22 cellular contexts compared by ENCODE assay signal in the genomic region with DNA sequence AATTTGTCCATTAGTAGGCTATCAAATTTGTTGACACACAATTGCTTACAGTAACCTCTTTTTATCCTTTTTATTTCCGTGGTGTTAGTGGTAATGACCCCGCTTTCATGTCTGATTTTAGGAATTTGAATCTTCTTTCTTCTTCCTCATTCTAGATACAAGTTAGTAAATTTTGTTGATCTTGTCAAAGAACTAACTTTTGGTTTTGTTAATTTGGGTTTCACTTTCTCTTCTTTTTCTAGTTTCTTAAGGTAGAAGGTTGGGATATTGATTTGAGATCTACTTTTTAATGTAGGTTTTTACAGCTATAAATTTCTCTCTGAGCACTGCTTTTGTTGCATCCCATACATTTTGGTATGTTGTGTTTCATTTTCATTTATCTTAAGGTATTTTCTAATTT. TPM values are rescaled to one million over a fixed set of nuclear protein-coding genes. Genes with fewer than 3 reads are reported as not detected.
DNase-seq lines count a peak whose midpoint lies in the region; ATAC-seq and TF ChIP-seq lines count a peak whose summit lies in the region.
"Had no signal": no experiment of that assay in that cellular context is flagged by ENCODE, and none has a peak within 500 bp of the region (broad histone marks: within the 10 kb centered on the region; RNA-seq: fewer than 3 reads in every experiment).

No MANE protein-coding gene starts in this region.

- no peaks in the 10 kb centered on the region for H3K36me3 Mint-ChIP-seq in activated CD4-positive, alpha-beta T cell treated with anti-CD3 and anti-CD28 coated beads, Interleukin-2, amount 10 ng/mL, durations not matched to agents 24 days and 14 days (ENCODE audit: low read depth)
- H3K36me3 Mint-ChIP-seq in HFFc6 (ENCODE audit: low read depth) (peaks cover 23% of the 10 kb centered on the region), natural killer cell (no peaks in the 10 kb centered on the region)
- peaks cover 2% of the 10 kb centered on the region for H3K36me3 Mint-ChIP-seq in activated T-helper 1 cell treated with anti-CD3 and anti-CD28 coated beads, Interleukin-12 subunit alpha, Interleukin-12 subunit beta, Interleukin-2, Interleukin-4 antibody, amounts not matched to agents 30 ng/mL and 10 ng/mL and 1 ng/mL, durations not matched to agents 14 hours and 24 hours and 36 hours (ENCODE audit: low read depth)

- no peaks in the 10 kb centered on the region for H3K4me1 ChIP-seq in PC-3 (ENCODE audit: insufficient read depth, low read length)
- no peaks in the 10 kb centered on the region for H3K4me1 ChIP-seq in SK-N-SH (ENCODE audit: control insufficient read depth in 1 of 2, insufficient read depth in 2 of 2, low read depth in 1 of 2, low read length in 1 of 2)

- no peaks in the 10 kb centered on the region for H3K36me3 ChIP-seq in PC-3 (ENCODE audit: low read depth, low read length)
- no peaks in the 10 kb centered on the region for H3K36me3 ChIP-seq in SK-N-SH (replicated peaks in 1 of 2; ENCODE audit: control insufficient read depth in 1 of 2, insufficient read depth in 2 of 2, low read length in 1 of 2)

- no peaks in the 10 kb centered on the region for H3K27me3 Mint-ChIP-seq in activated CD4-positive, alpha-beta T cell treated with anti-CD3 and anti-CD28 coated beads, Interleukin-2, amount 10 ng/mL, durations not matched to agents 24 days and 14 days
- no peaks in the 10 kb centered on the region; the same call in 1 of the 2 replicates for H3K27me3 Mint-ChIP-seq in HFFc6 (ENCODE audit: insufficient read depth)
- no peaks in the 10 kb centered on the region for H3K27me3 Mint-ChIP-seq in activated T-helper 1 cell treated with anti-CD3 and anti-CD28 coated beads, Interleukin-12 subunit alpha, Interleukin-12 subunit beta, Interleukin-2, Interleukin-4 antibody, amounts not matched to agents 30 ng/mL and 10 ng/mL and 1 ng/mL, durations not matched to agents 14 hours and 24 hours and 36 hours (ENCODE audit: insufficient read depth)
- H3K27me3 Mint-ChIP-seq in natural killer cell (ENCODE audit: low read depth in 2 of 2): peaks cover 0 to 3% of the 10 kb centered on the region in 2 donors

- peak overlapping the region; percentile 57 for H3K27ac Mint-ChIP-seq in activated CD4-positive, alpha-beta T cell treated with anti-CD3 and anti-CD28 coated beads, Interleukin-2, amount 10 ng/mL, durations not matched to agents 24 days and 14 days
- H3K27ac Mint-ChIP-seq in HFFc6 (no peak overlapping the region), natural killer cell (peak overlapping the region; percentile 61 to 79)
- H3K27ac Mint-ChIP-seq in activated T-helper 1 cell treated with anti-CD3 and anti-CD28 coated beads, Interleukin-12 subunit alpha, Interleukin-12 subunit beta, Interleukin-2, Interleukin-4 antibody, amounts not matched to agents 30 ng/mL and 10 ng/mL and 1 ng/mL, durations not matched to agents 14 hours and 24 hours and 36 hours: no peak overlapping the region

- H3K4me2 ChIP-seq in PC-3 (ENCODE audit: low read length): no peak overlapping the region
- H3K4me2 ChIP-seq in SK-N-SH: no peak overlapping the region
- H3K4me2 ChIP-seq: smooth muscle cell had no signal

- H3K4me3 Mint-ChIP-seq in activated CD4-positive, alpha-beta T cell treated with anti-CD3 and anti-CD28 coated beads, Interleukin-2, amount 10 ng/mL, durations not matched to agents 24 days and 14 days: peak overlapping the region; percentile 52
- peak overlapping the region; percentile 7; the same call in 1 of the 2 replicates for H3K4me3 Mint-ChIP-seq in HFFc6
- H3K4me3 Mint-ChIP-seq in activated T-helper 1 cell treated with anti-CD3 and anti-CD28 coated beads, Interleukin-12 subunit alpha, Interleukin-12 subunit beta, Interleukin-2, Interleukin-4 antibody, amounts not matched to agents 30 ng/mL and 10 ng/mL and 1 ng/mL, durations not matched to agents 14 hours and 24 hours and 36 hours: peak overlapping the region; percentile 70
- H3K4me3 Mint-ChIP-seq in natural killer cell: peak overlapping the region; percentile 70

- peaks cover 8% of the 10 kb centered on the region for H3K4me1 Mint-ChIP-seq in activated CD4-positive, alpha-beta T cell treated with anti-CD3 and anti-CD28 coated beads, Interleukin-2, amount 10 ng/mL, durations not matched to agents 24 days and 14 days
- H3K4me1 Mint-ChIP-seq in HFFc6 (ENCODE audit: low read depth) (peaks cover 33% of the 10 kb centered on the region), natural killer cell (peaks cover 6 to 11% of the 10 kb centered on the region in 2 donors)
- H3K4me1 Mint-ChIP-seq in activated T-helper 1 cell treated with anti-CD3 and anti-CD28 coated beads, Interleukin-12 subunit alpha, Interleukin-12 subunit beta, Interleukin-2, Interleukin-4 antibody, amounts not matched to agents 30 ng/mL and 10 ng/mL and 1 ng/mL, durations not matched to agents 14 hours and 24 hours and 36 hours (ENCODE audit: low read depth): peaks cover 18% of the 10 kb centered on the region

- H3K27me3 ChIP-seq in PC-3 (ENCODE audit: low read length): 0 out of 2 replicates have a peak, but pooled peaks cover 12% of the 10 kb centered on the region
- H3K27me3 ChIP-seq in SK-N-SH (ENCODE audit: insufficient read depth): no peaks in the 10 kb centered on the region

- H2AFZ ChIP-seq in PC-3 (ENCODE audit: low read length) (no peak overlapping the region), SK-N-SH (ENCODE audit: low read depth) (no peak overlapping the region)

- H3K79me2 ChIP-seq in PC-3 (ENCODE audit: low read length) (no peaks in the 10 kb centered on the region), SK-N-SH (ENCODE audit: insufficient read depth) (no peaks in the 10 kb centered on the region; the same call in 1 of the 2 replicates)

- H4K20me1 ChIP-seq in PC-3 (ENCODE audit: low read length) (no peaks in the 10 kb centered on the region), SK-N-SH (ENCODE audit: insufficient read depth) (no peaks in the 10 kb centered on the region)

- H3K9me3 ChIP-seq in PC-3 (ENCODE audit: low read length) (no peaks in the 10 kb centered on the region), SK-N-SH (0 out of 2 replicates have a peak, but pooled peaks cover 6% of the 10 kb centered on the region)

- TF ChIP-seq CTCF in HFFc6 (IDR thresholded peaks at IDR 0.05): no peak
- TF ChIP-seq CTCF in natural killer cell (IDR thresholded peaks at IDR 0.05): no peak
- no peak for TF ChIP-seq CTCF in PC-3 (conservative IDR thresholded peaks at IDR 0.05; ENCODE audit: low read depth, low read length)
- no peak for TF ChIP-seq CTCF in SK-N-SH (IDR thresholded peaks at IDR 0.05)

- H3F3A ChIP-seq in PC-3 (ENCODE audit: low read length, unreplicated experiment): no peaks in the 10 kb centered on the region
- no peaks in the 10 kb centered on the region for H3F3A ChIP-seq in SK-N-SH (replicated peaks; ENCODE audit: insufficient read depth)

- H3K4me3 ChIP-seq in PC-3 (ENCODE audit: low read length) (no peak overlapping the region), SK-N-SH (ENCODE audit: low read depth in 2 of 2, low read length in 1 of 2) (no peak overlapping the region)
- H3K4me3 ChIP-seq: smooth muscle cell had no signal

- POLR2A ChIA-PET in PC-3 (lab: Charles Lee; ENCODE audit: unreplicated experiment) (no interaction called here), SK-N-SH (lab: Yijun Ruan, JAX) (no interaction called here)

- BruUV-seq in PC-3 (replicated peaks; lab: Mats Ljungman, UMichigan): no TSS peak

- TF ChIP-seq RAD21 in SK-N-SH (IDR thresholded peaks at IDR 0.05; ENCODE audit: low read length): no peak

- DNase-seq in activated CD4-positive, alpha-beta T cell treated with anti-CD3 and anti-CD28 coated beads, Interleukin-2, amount 10 ng/mL, durations not matched to agents 24 days and 14 days: no peak
- DNase-seq in activated CD4-positive, alpha-beta T cell treated with anti-CD3 and anti-CD28 coated beads for 48 hours: no peak
- DNase-seq in HFFc6 (no peak), natural killer cell (no peak), PC-3 (no peak), HPDE6-E6E7 (ENCODE audit: extremely low spot score) (no peak), SK-N-SH (no peak)
- DNase-seq in activated T-helper 1 cell treated with anti-CD3 and anti-CD28 coated beads, Interleukin-12 subunit alpha, Interleukin-12 subunit beta, Interleukin-2, Interleukin-4 antibody, amounts not matched to agents 30 ng/mL and 10 ng/mL and 1 ng/mL, durations not matched to agents 14 hours and 24 hours and 36 hours (ENCODE audit: low spot score): no peak
- DNase-seq: activated CD8-positive, alpha-beta memory T cell treated with anti-CD3 and anti-CD28 coated beads for 24 hours; activated effector memory CD4-positive, alpha-beta T cell treated with anti-CD3 and anti-CD28 coated beads, Interleukin-2, amount 50 U/mL, for 16 hours; amniotic stem cell; COR-L47; cortex of kidney; DMS79; kidney glomerular epithelial cell; mammary epithelial cell; NCI-H1694; NCI-H69; nucleus accumbens; Right ventricle myocardium superior had no signal

- H3K27ac ChIP-seq in PC-3 (ENCODE audit: low read length) (no peak overlapping the region), SK-N-SH (ENCODE audit: low read depth in 2 of 2, low read length in 1 of 2) (no peak overlapping the region)

- TF ChIP-seq EP300 in SK-N-SH (IDR thresholded peaks at IDR 0.05; ENCODE audit: borderline replicate concordance in 1 of 2, low read depth in 1 of 2, low read length in 1 of 2): no peak

- intact Hi-C loops in activated CD4-positive, alpha-beta T cell treated with anti-CD3 and anti-CD28 coated beads, Interleukin-2, amount 10 ng/mL, durations not matched to agents 24 days and 14 days (cut with micrococcal nuclease): no loop called here
- intact Hi-C loops in activated T-helper 1 cell treated with anti-CD3 and anti-CD28 coated beads, Interleukin-12 subunit alpha, Interleukin-12 subunit beta, Interleukin-2, Interleukin-4 antibody, amounts not matched to agents 30 ng/mL and 10 ng/mL and 1 ng/mL, durations not matched to agents 14 hours and 24 hours and 36 hours (cut with micrococcal nuclease): loop anchor here (5.0 kb wide), 1 partner anchor 56 kb away; no protein-coding TSS in a partner anchor
- intact Hi-C loops in natural killer cell (cut with micrococcal nuclease) (no loop called here), PC-3 (cut with micrococcal nuclease) (no loop called here)

- H3K9me2 ChIP-seq in PC-3 (replicated peaks; ENCODE audit: low read length): no peaks in the 10 kb centered on the region
- no peaks in the 10 kb centered on the region for H3K9me2 ChIP-seq in SK-N-SH

- no peak for ATAC-seq in natural killer cell
- ATAC-seq in PC-3: no peak
- ATAC-seq: activated CD4-positive, CD25-positive, alpha-beta regulatory T cell treated with anti-CD3 and anti-CD28 coated beads, Interleukin-2, amount 50 U/mL, for 24 hours had no signal

- whole genome bisulfite sequencing in SK-N-SH (ENCODE audit: low lambda C conversion rate): 83% methylated on average over 2 of the region's 2 CpGs

- no peaks in the 10 kb centered on the region for H3K9me3 Mint-ChIP-seq in activated CD4-positive, alpha-beta T cell treated with anti-CD3 and anti-CD28 coated beads, Interleukin-2, amount 10 ng/mL, durations not matched to agents 24 days and 14 days
- H3K9me3 Mint-ChIP-seq in HFFc6 (peaks cover 8% of the 10 kb centered on the region; the same call in 1 of the 2 replicates), natural killer cell (peaks cover 0 to 5% of the 10 kb centered on the region in 2 donors)
- H3K9me3 Mint-ChIP-seq in activated T-helper 1 cell treated with anti-CD3 and anti-CD28 coated beads, Interleukin-12 subunit alpha, Interleukin-12 subunit beta, Interleukin-2, Interleukin-4 antibody, amounts not matched to agents 30 ng/mL and 10 ng/mL and 1 ng/mL, durations not matched to agents 14 hours and 24 hours and 36 hours: peaks cover 5% of the 10 kb centered on the region

- H3K9ac ChIP-seq in PC-3 (ENCODE audit: low read length) (no peak overlapping the region), SK-N-SH (no peak overlapping the region)

- CTCF ChIA-PET in PC-3 (lab: Charles Lee): no interaction called here
- CTCF ChIA-PET in SK-N-SH (lab: Yijun Ruan, JAX): no interaction called here

RNA-seq across cellular contexts. Expression of a gene that starts 53.3 kb away (rescaled TPM):
- 137 and 138 TPM in 2 replicates for total RNA-seq in activated CD4-positive, alpha-beta T cell treated with anti-CD3 and anti-CD28 coated beads, Interleukin-2, amount 10 ng/mL, durations not matched to agents 24 days and 14 days
- 100 to 1,000 TPM; 134 to 174 (median 144) TPM for total RNA-seq in HFFc6 (2021; fragmentation: NEBNext Ultra II Directional; extraction: Animal tissue kit (Norgen Biotek cat#: 25700))
- total RNA-seq in activated T-helper 1 cell treated with anti-CD3 and anti-CD28 coated beads, Interleukin-12 subunit alpha, Interleukin-12 subunit beta, Interleukin-2, Interleukin-4 antibody, amounts not matched to agents 30 ng/mL and 10 ng/mL and 1 ng/mL, durations not matched to agents 14 hours and 24 hours and 36 hours: 128 and 138 TPM in 2 replicates
- total RNA-seq in natural killer cell (10 to 100 TPM in 2 of 3 donors, 1 to 10 TPM in 1; 8.7 to 12.6 (median 10.2) TPM), PC-3 (2014; rRNA removed) (19.5 and 29.3 TPM in 2 replicates)
- polyA plus RNA-seq in SK-N-SH (2012; rRNA removed): 9.3 and 14.0 TPM in 2 replicates
- 9.1 and 11.8 TPM in 2 replicates for polyA plus RNA-seq in SK-N-SH (2012; cell fraction: cytosol; rRNA removed)
- 15.4 and 20.8 TPM in 2 replicates for polyA plus RNA-seq in SK-N-SH (2012; cell fraction: nucleus; rRNA removed)

Comparison
In these comparisons a context has a peak if more than half of its experiments do, and no peak if none do; other contexts are left out.
1. H3K27ac Mint-ChIP-seq: peak in activated CD4-positive, alpha-beta T cell treated with anti-CD3 and anti-CD28 coated beads, Interleukin-2, amount 10 ng/mL, durations not matched to agents 24 days and 14 days (single experiment) and natural killer cell (2 of 2); none in HFFc6 (single experiment) and activated T-helper 1 cell treated with anti-CD3 and anti-CD28 coated beads, Interleukin-12 subunit alpha, Interleukin-12 subunit beta, Interleukin-2, Interleukin-4 antibody, amounts not matched to agents 30 ng/mL and 10 ng/mL and 1 ng/mL, durations not matched to agents 14 hours and 24 hours and 36 hours (single experiment).
2. H3K4me3 Mint-ChIP-seq: peak in every context shown above with its lines; median percentile 70 in activated T-helper 1 cell treated with anti-CD3 and anti-CD28 coated beads, Interleukin-12 subunit alpha, Interleukin-12 subunit beta, Interleukin-2, Interleukin-4 antibody, amounts not matched to agents 30 ng/mL and 10 ng/mL and 1 ng/mL, durations not matched to agents 14 hours and 24 hours and 36 hours; 70 in natural killer cell; 52 in activated CD4-positive, alpha-beta T cell treated with anti-CD3 and anti-CD28 coated beads, Interleukin-2, amount 10 ng/mL, durations not matched to agents 24 days and 14 days; 7 in HFFc6.